Comparison of ENCODE assay signal across 8 cellular contexts in genomic region chr4:498328-498919, GRCh38. TPM values are rescaled to one million over a fixed set of nuclear protein-coding genes. Genes with fewer than 3 reads are reported as not detected.
DNase-seq lines count a peak whose midpoint lies in the region; ATAC-seq, FAIRE-seq and TF ChIP-seq lines count a peak whose summit lies in the region.

No MANE protein-coding gene starts in this region.

- H3K27ac ChIP-seq in HUES64 (ENCODE audit: low read depth, low read length) (peak overlapping the region; percentile 56), brain microvascular endothelial cell (peak overlapping the region; percentile 70), liver (ENCODE audit: low read depth in 1 of 2, low read length in 2 of 2) (peak overlapping the region; percentile 2 to 45), tibial nerve (peak overlapping the region; percentile 69 to 94 (median 88))

- H3K9ac ChIP-seq in HUES64 (ENCODE audit: low read depth, low read length) (peak overlapping the region; percentile 93), liver (ENCODE audit: low read depth in 1 of 2, low read length in 2 of 2) (peak overlapping the region; percentile 62 to 69)

- TF ChIP-seq POLR2A in tibial nerve (IDR thresholded peaks at IDR 0.05) = no peak

- H3K4me3 ChIP-seq in HUES64 (ENCODE audit: low read length) = peak overlapping the region; percentile 98
- peak overlapping the region; percentile 91 for H3K4me3 ChIP-seq in brain microvascular endothelial cell (ENCODE audit: low read depth, low read length)
- peak overlapping the region; percentile 86 to 93 (median 87) for H3K4me3 ChIP-seq in liver (ENCODE audit: low read depth in 1 of 3, low read length in 3 of 3)
- H3K4me3 ChIP-seq in tibial nerve = peak overlapping the region; percentile 81 to 98 (median 88)

- no peak for TF ChIP-seq RAD21 in liver (IDR thresholded peaks at IDR 0.05)

- 11% methylated on average over 16 of the region's 17 CpGs for WGBS in HUES64
- 6% methylated on average over 17 of the region's 17 CpGs for WGBS in liver
- WGBS in tibial nerve, 2 donors = 9% methylated on average over 17 of the region's 17 CpGs

- H3K9me3 ChIP-seq in HUES64 (ENCODE audit: insufficient read depth, low read depth, low read length) (peaks cover 16% of the 10 kb centered on the region), liver (ENCODE audit: control insufficient read depth in 4 of 4, low read length in 3 of 4) (peaks cover 0 to 6% (median 1%) of the 10 kb centered on the region in 4 donors), tibial nerve (peaks cover 0 to 2% (median 0%) of the 10 kb centered on the region in 4 donors)

- no peak for FAIRE-seq in frontal cortex (lab: Jason Lieb, UNC)

- H3K27me3 ChIP-seq in HUES64 (ENCODE audit: insufficient read depth, low read length) (no peaks in the 10 kb centered on the region), brain microvascular endothelial cell (replicated peaks) (no peaks in the 10 kb centered on the region), liver (ENCODE audit: control insufficient read depth in 4 of 4, insufficient read depth in 4 of 4, low read length in 3 of 4) (no peaks in the 10 kb centered on the region), tibial nerve (no peaks in the 10 kb centered on the region)

- H3K36me3 ChIP-seq in HUES64 (ENCODE audit: insufficient read depth, low read length) = peaks cover 41% of the 10 kb centered on the region
- H3K36me3 ChIP-seq in brain microvascular endothelial cell (replicated peaks) = peaks cover 11% of the 10 kb centered on the region
- H3K36me3 ChIP-seq in liver (ENCODE audit: control insufficient read depth in 4 of 4, insufficient read depth in 3 of 4, low read depth in 1 of 4, low read length in 3 of 4) = peaks cover 0 to 26% (median 10%) of the 10 kb centered on the region in 4 donors
- H3K36me3 ChIP-seq in tibial nerve = peaks cover 0 to 54% (median 0%) of the 10 kb centered on the region in 3 donors

- DNase-seq in activated CD4-positive, CD25-positive, alpha-beta regulatory T cell (lab: John Stamatoyannopoulos, UW) = no peak
- DNase-seq in brain microvascular endothelial cell = no peak
- DNase-seq in tibial nerve (ENCODE audit: low spot score in 2 of 2) = no peak
- DNase-seq in COLO829 (ENCODE audit: low spot score) = no peak
- no peak for DNase-seq in frontal cortex (ENCODE audit: low spot score in 2 of 2)

- H3K4me1 ChIP-seq in HUES64 (ENCODE audit: insufficient read depth, low read length) = peaks cover 8% of the 10 kb centered on the region; the same call in 1 of the 2 replicates
- peaks cover 6 to 16% (median 11%) of the 10 kb centered on the region in 4 donors for H3K4me1 ChIP-seq in liver (ENCODE audit: control insufficient read depth in 4 of 4, insufficient read depth in 4 of 4, low read length in 3 of 4)
- peaks cover 0 to 38% (median 12%) of the 10 kb centered on the region in 4 donors for H3K4me1 ChIP-seq in tibial nerve

- no peak for TF ChIP-seq EP300 in tibial nerve (IDR thresholded peaks at IDR 0.05)

- ATAC-seq in activated CD4-positive, CD25-positive, alpha-beta regulatory T cell treated with anti-CD3 and anti-CD28 coated beads, Interleukin-2, amount 50 U/mL, for 24 hours = peak; percentile 21 to 22

- TF ChIP-seq CTCF in brain microvascular endothelial cell (IDR thresholded peaks at IDR 0.05; ENCODE audit: low read depth, low read length, missing control alignments) (no peak), liver (IDR thresholded peaks at IDR 0.05; ENCODE audit: low read depth, low read length, missing input control) (no peak), tibial nerve (IDR thresholded peaks at IDR 0.05) (no peak)

- in situ Hi-C loops in brain microvascular endothelial cell (cut with HindIII; ENCODE audit: low pct_ligation_motif_present, low sequenced_read_pairs) = no loop called here

TF ChIP-seq in liver, 16 proteins besides CTCF, POLR2A, EP300 and RAD21:
- TF ChIP-seq REST (IDR thresholded peaks at IDR 0.05) (no peak), ZBTB33 (IDR thresholded peaks at IDR 0.05) (no peak), EGR1 (IDR thresholded peaks at IDR 0.05; ENCODE audit: low read depth in 2 of 2) (no peak), FOXA1 (IDR thresholded peaks at IDR 0.05) (no peak), ATF3 (IDR thresholded peaks at IDR 0.05) (no peak), YY1 (IDR thresholded peaks at IDR 0.05) (no peak), MAX (IDR thresholded peaks at IDR 0.05) (no peak), HNF4G (IDR thresholded peaks at IDR 0.05) (no peak), JUND (IDR thresholded peaks at IDR 0.05) (no peak), GABPA (IDR thresholded peaks at IDR 0.05 in 1 of 2, conservative IDR thresholded peaks at IDR 0.05 in 1 of 2) (no peak), TAF1 (conservative IDR thresholded peaks at IDR 0.05) (no peak), RXRA (IDR thresholded peaks at IDR 0.05) (no peak), HNF4A (conservative IDR thresholded peaks at IDR 0.05) (no peak), NR2F2 (IDR thresholded peaks at IDR 0.05) (no peak), FOXA2 (IDR thresholded peaks at IDR 0.05) (no peak), SP1 (IDR thresholded peaks at IDR 0.05) (no peak)

RNA-seq across cellular contexts. Expression of gene ZNF721, which starts 0.5 kb away (rescaled TPM):
- 38.6 TPM for polyA plus RNA-seq in HUES64 (2013, experiment 1 of 2)
- 39.4 TPM for polyA plus RNA-seq in HUES64 (2013, experiment 2 of 2)
- total RNA-seq in liver = 10 to 100 TPM; 13.0 to 13.8 TPM
- 1 to 10 TPM; 5.4 to 8.4 TPM for polyA plus RNA-seq in liver
- 10 to 100 TPM; 22.9 to 47.4 (median 44.3) TPM for total RNA-seq in tibial nerve
- 32.6 TPM for total RNA-seq in frontal cortex

RNA-seq across cellular contexts. Expression of gene PIGG, which starts 0.6 kb away (rescaled TPM):
- polyA plus RNA-seq in HUES64 (2013, experiment 1 of 2) = 28.9 TPM
- 22.3 TPM for polyA plus RNA-seq in HUES64 (2013, experiment 2 of 2)
- total RNA-seq in liver (10 to 100 TPM; 21.0 to 36.2 TPM), tibial nerve (100 to 1,000 TPM in 1 of 4 donors, 10 to 100 TPM in 3; 74.9 to 128 (median 83.5) TPM), frontal cortex (26.5 TPM)
- 10 to 100 TPM; 14.3 to 20.2 TPM for polyA plus RNA-seq in liver

Comparison
In these comparisons a context has a peak if more than half of its experiments do, and no peak if none do; other contexts are left out.
1. H3K27ac ChIP-seq: peak in every context shown above with its lines; median percentile 88 in tibial nerve; 70 in brain microvascular endothelial cell; 56 in HUES64; 24 in liver.